ENCODE assay signal across 19 cellular contexts in the genomic region with DNA sequence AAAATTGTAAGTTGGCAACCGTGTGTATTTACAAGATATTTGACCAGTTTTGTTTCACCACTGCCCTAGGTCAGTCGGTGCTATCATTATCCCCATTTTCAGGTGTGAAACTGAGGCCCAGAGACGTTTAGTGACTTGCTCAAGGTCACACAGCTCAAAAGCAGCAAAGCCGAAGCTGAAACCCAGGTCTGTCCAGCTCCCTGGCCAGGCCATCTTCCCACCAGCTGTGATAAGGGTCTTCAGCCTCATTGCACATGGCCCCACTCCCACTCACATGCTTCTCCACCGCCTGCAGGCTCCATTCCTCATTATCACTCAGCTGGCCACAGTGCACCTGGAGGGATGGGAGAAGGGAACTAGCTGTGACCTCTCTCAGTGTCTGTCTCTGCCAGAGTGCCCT.
DNase-seq lines count a peak whose midpoint lies in the region; ATAC-seq and TF ChIP-seq lines count a peak whose summit lies in the region.
"Had no signal": no experiment of that assay in that cellular context is flagged by ENCODE, and none has a peak within 500 bp of the region (broad histone marks: within the 10 kb centered on the region; RNA-seq: fewer than 3 reads in every experiment).

No MANE protein-coding gene starts in this region.

- no peak for ATAC-seq in stimulated activated naive CD8-positive, alpha-beta T cell treated with anti-CD3 and anti-CD28 coated beads, Interleukin-15, Interleukin-2, amounts not matched to agents 100 U/mL and 50 U/mL, for 24 hours
- no peak for ATAC-seq in naive thymus-derived CD8-positive, alpha-beta T cell
- no peak for ATAC-seq in HG03039 (IDR thresholded peaks at IDR 0.05; ENCODE audit: unreplicated experiment)
- ATAC-seq: esophagus mucosa, PC-3 had no signal

- H3K27me3 ChIP-seq in testis, result no peaks in the 10 kb centered on the region

- H3K9me3 Mint-ChIP-seq in stimulated activated naive CD8-positive, alpha-beta T cell treated with anti-CD3 and anti-CD28 coated beads, Interleukin-15, Interleukin-2, amounts not matched to agents 100 ng/mL and 50 ng/mL, for 24 hours, result no peaks in the 10 kb centered on the region
- H3K9me3 Mint-ChIP-seq in brain, result no peaks in the 10 kb centered on the region
- H3K9me3 Mint-ChIP-seq in naive thymus-derived CD8-positive, alpha-beta T cell, result no peaks in the 10 kb centered on the region

- peaks cover 30% of the 10 kb centered on the region for H3K4me1 Mint-ChIP-seq in stimulated activated naive CD8-positive, alpha-beta T cell treated with anti-CD3 and anti-CD28 coated beads, Interleukin-15, Interleukin-2, amounts not matched to agents 100 ng/mL and 50 ng/mL, for 24 hours (ENCODE audit: low read depth)
- H3K4me1 Mint-ChIP-seq in brain, result peaks cover 61% of the 10 kb centered on the region
- H3K4me1 Mint-ChIP-seq in naive thymus-derived CD8-positive, alpha-beta T cell, result peaks cover 28 to 42% (median 32%) of the 10 kb centered on the region in 4 donors

- no peaks in the 10 kb centered on the region for H3K36me3 ChIP-seq in testis (ENCODE audit: low read depth, missing control alignments)
- H3K36me3 ChIP-seq: suprapubic skin had no signal

- no peaks in the 10 kb centered on the region for H3K36me3 Mint-ChIP-seq in stimulated activated naive CD8-positive, alpha-beta T cell treated with anti-CD3 and anti-CD28 coated beads, Interleukin-15, Interleukin-2, amounts not matched to agents 100 ng/mL and 50 ng/mL, for 24 hours (ENCODE audit: low read depth)
- H3K36me3 Mint-ChIP-seq in brain, result peaks cover 5% of the 10 kb centered on the region
- H3K36me3 Mint-ChIP-seq in naive thymus-derived CD8-positive, alpha-beta T cell, result no peaks in the 10 kb centered on the region

- H3K27ac Mint-ChIP-seq in stimulated activated naive CD8-positive, alpha-beta T cell treated with anti-CD3 and anti-CD28 coated beads, Interleukin-15, Interleukin-2, amounts not matched to agents 100 ng/mL and 50 ng/mL, for 24 hours, result no peak overlapping the region
- peak overlapping the region in 4 of 5 experiments; percentile 52 to 97 (median 70) for H3K27ac Mint-ChIP-seq in brain
- H3K27ac Mint-ChIP-seq in naive thymus-derived CD8-positive, alpha-beta T cell, result peak overlapping the region in 3 of 10 donors; percentile 30 to 75 (median 31)

- 51 to 54% methylated on average over 5 of the region's 5 CpGs for WGBS in testis, 2 donors

- no peaks in the 10 kb centered on the region for H3K9me3 ChIP-seq in testis
- H3K9me3 ChIP-seq: spleen, suprapubic skin had no signal

- POLR2A ChIA-PET in naive thymus-derived CD8-positive, alpha-beta T cell (lab: Charles Lee), result no interaction called here

- H3K4me1 ChIP-seq in testis, result peaks cover 7% of the 10 kb centered on the region

- no peak for DNase-seq in stimulated activated naive CD8-positive, alpha-beta T cell treated with anti-CD3 and anti-CD28 coated beads, Interleukin-15, Interleukin-2, amounts not matched to agents 100 U/mL and 50 U/mL, for 24 hours
- DNase-seq in naive thymus-derived CD8-positive, alpha-beta T cell, result no peak
- DNase-seq in NCI-H2107 (lab: John Stamatoyannopoulos, UW) (no peak), HuH-7 (ENCODE audit: low spot score) (no peak), testis (no peak)
- DNase-seq: activated CD8-positive, alpha-beta memory T cell treated with anti-CD3 and anti-CD28 coated beads, Interleukin-2, amount 50 U/mL, for 4 hours; activated effector memory CD4-positive, alpha-beta T cell treated with anti-CD3 and anti-CD28 coated beads, Interleukin-2, amount 50 U/mL, for 16 hours; central memory CD4-positive, alpha-beta T cell; mesenchymal stem cell; MV-4-11; NCI-H1694 treated with DMSO at 0.1 percent for 48 hours; PC-3; SIG-M5; spleen had no signal

- no peak for TF ChIP-seq CTCF in brain (conservative IDR thresholded peaks at IDR 0.05)
- TF ChIP-seq CTCF in testis (IDR thresholded peaks at IDR 0.05), result no peak

- no peak for TF ChIP-seq POLR2A in testis (IDR thresholded peaks at IDR 0.05)

- peaks cover 43% of the 10 kb centered on the region for H3K27me3 Mint-ChIP-seq in stimulated activated naive CD8-positive, alpha-beta T cell treated with anti-CD3 and anti-CD28 coated beads, Interleukin-15, Interleukin-2, amounts not matched to agents 100 ng/mL and 50 ng/mL, for 24 hours
- peaks cover 72% of the 10 kb centered on the region for H3K27me3 Mint-ChIP-seq in brain
- peaks cover 21 to 50% (median 41%) of the 10 kb centered on the region in 5 donors for H3K27me3 Mint-ChIP-seq in naive thymus-derived CD8-positive, alpha-beta T cell

- H3K4me3 ChIP-seq in testis, result no peak overlapping the region

- peak overlapping the region; percentile 8 for H3K4me3 Mint-ChIP-seq in stimulated activated naive CD8-positive, alpha-beta T cell treated with anti-CD3 and anti-CD28 coated beads, Interleukin-15, Interleukin-2, amounts not matched to agents 100 ng/mL and 50 ng/mL, for 24 hours
- peak overlapping the region in 2 of 5 experiments; percentile 49 to 50 for H3K4me3 Mint-ChIP-seq in brain
- peak overlapping the region in 9 of 10 donors; percentile 36 to 94 (median 72) for H3K4me3 Mint-ChIP-seq in naive thymus-derived CD8-positive, alpha-beta T cell

- intact Hi-C loops in testis (cut with DNase I; ENCODE audit: low total_unique reads), result no loop called here

- no peak overlapping the region for H3K27ac ChIP-seq in testis
- H3K27ac ChIP-seq: suprapubic skin had no signal
